ENCODE assay signal across 19 cellular contexts in the genomic region with DNA sequence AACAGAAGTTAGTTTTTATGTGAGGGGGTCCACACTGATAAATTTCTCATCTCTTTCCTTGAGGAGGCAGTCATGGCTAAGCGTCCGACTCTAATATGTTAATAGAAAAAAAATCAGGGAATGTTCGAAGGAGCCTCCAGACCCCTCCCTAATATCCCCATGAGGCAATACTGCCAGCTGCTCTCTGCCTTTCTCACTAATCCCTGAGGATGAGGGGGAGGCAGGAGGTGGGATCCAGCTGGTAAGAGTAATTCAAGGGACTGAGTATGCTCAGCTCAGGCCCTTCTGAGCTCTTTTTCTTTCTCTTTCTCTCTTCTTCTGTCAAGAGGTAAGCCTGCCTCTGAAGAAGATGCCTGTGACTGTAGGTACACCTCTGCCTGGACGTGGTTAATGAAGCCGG. TPM values are rescaled to one million over a fixed set of nuclear protein-coding genes. Genes with fewer than 3 reads are reported as not detected.
"Had no signal": no experiment of that assay in that cellular context is flagged by ENCODE, and none has a peak within 500 bp of the region (broad histone marks: within the 10 kb centered on the region; RNA-seq: fewer than 3 reads in every experiment).

No MANE protein-coding gene starts in this region.

- DNase-seq: activated CD4-positive, alpha-beta T cell treated with anti-CD3 and anti-CD28 coated beads, Interleukin-2, amount 50 U/mL, for 1 hour; activated CD4-positive, CD25-positive, alpha-beta regulatory T cell; activated T-cell treated with anti-CD3 and anti-CD28 coated beads, Interleukin-2, amount 50 U/mL, for 1 hour; amygdala; brain microvascular endothelial cell; cerebellar nuclear complex; dermis blood vessel endothelial cell; naive thymus-derived CD8-positive, alpha-beta T cell; occipital lobe; sigmoid colon; stimulated activated CD4-positive, alpha-beta T cell treated with anti-CD3 and anti-CD28 coated beads, Interleukin-12 subunit alpha, Interleukin-12 subunit beta, amount 100 ng/mL, for 4 hours; stimulated activated CD4-positive, alpha-beta T cell treated with anti-CD3 and anti-CD28 coated beads, Interleukin-2, amount 100 ng/mL, for 48 hours; stimulated activated naive CD4-positive, alpha-beta T cell treated with Interleukin-2 at 50 U/mL for 16 hours; T-helper 2 cell; trophoblast cell had no signal

- H3K4me1 ChIP-seq: prostate gland, sigmoid colon had no signal

- H3K27ac ChIP-seq: brain microvascular endothelial cell, prostate gland, sigmoid colon had no signal

- H3K9me3 ChIP-seq: prostate gland, sigmoid colon had no signal

- H3K4me1 Mint-ChIP-seq: naive thymus-derived CD8-positive, alpha-beta T cell had no signal

- ATAC-seq: naive thymus-derived CD8-positive, alpha-beta T cell had no signal

- H3K4me3 Mint-ChIP-seq: activated naive CD8-positive, alpha-beta T cell; naive thymus-derived CD8-positive, alpha-beta T cell had no signal

- H3K4me3 ChIP-seq: lung, prostate gland, sigmoid colon had no signal

- H3K27me3 ChIP-seq: brain microvascular endothelial cell, sigmoid colon had no signal

- H3K27ac Mint-ChIP-seq: activated naive CD8-positive, alpha-beta T cell; naive thymus-derived CD8-positive, alpha-beta T cell had no signal

- H3K36me3 Mint-ChIP-seq: activated naive CD8-positive, alpha-beta T cell; naive thymus-derived CD8-positive, alpha-beta T cell had no signal

- H3K36me3 ChIP-seq: brain microvascular endothelial cell, prostate gland, sigmoid colon had no signal

RNA-seq across cellular contexts. Expression of gene VEGFD, which starts 57.3 kb away (rescaled TPM):
- total RNA-seq: epithelial cell of proximal tubule; naive thymus-derived CD8-positive, alpha-beta T cell; occipital lobe had no signal

RNA-seq across cellular contexts. Expression of gene BMX, which starts 59.1 kb away (rescaled TPM):
- total RNA-seq: epithelial cell of proximal tubule; naive thymus-derived CD8-positive, alpha-beta T cell had no signal
